In genomic region chr12:113248842-113249435, GRCh38 we compare ENCODE assay signal across 27 cellular contexts. TPM values are rescaled to one million over a fixed set of nuclear protein-coding genes. Genes with fewer than 3 reads are reported as not detected.
DNase-seq lines count a peak whose midpoint lies in the region; ATAC-seq and TF ChIP-seq lines count a peak whose summit lies in the region.
"Had no signal": no experiment of that assay in that cellular context is flagged by ENCODE, and none has a peak within 500 bp of the region (broad histone marks: within the 10 kb centered on the region; RNA-seq: fewer than 3 reads in every experiment).

No MANE protein-coding gene starts in this region.

- H3K27me3 ChIP-seq in spleen (replicated peaks in 1 of 7) = no peaks in the 10 kb centered on the region
- no peaks in the 10 kb centered on the region for H3K27me3 ChIP-seq in MM.1S (replicated peaks; ENCODE audit: insufficient read depth, low read length)
- H3K27me3 ChIP-seq: esophagus muscularis mucosa, gastroesophageal sphincter, upper lobe of left lung had no signal

- H3K27ac ChIP-seq in spleen (peak overlapping the region in 1 of 8 donors; percentile 77), MM.1S (ENCODE audit: low read length) (no peak overlapping the region)
- H3K27ac ChIP-seq: 22Rv1 had no signal

- H3K4me1 Mint-ChIP-seq in T-helper 17 cell = peaks cover 12% of the 10 kb centered on the region
- H3K4me1 Mint-ChIP-seq in mesothelial cell of epicardium = peaks cover 48% of the 10 kb centered on the region

- 93 to 96% (median 95%) methylated on average over 8 to 11 of the region's 11 CpGs for WGBS in spleen, 5 donors

- H3K36me3 ChIP-seq in spleen (peaks cover 0 to 84% (median 27%) of the 10 kb centered on the region in 6 donors), MM.1S (replicated peaks; ENCODE audit: insufficient read depth, low read length) (no peaks in the 10 kb centered on the region)

- intact Hi-C loops in spleen (cut with DNase I; ENCODE audit: low total_unique reads) = no loop called here

- H3K9ac ChIP-seq in MM.1S (ENCODE audit: low read length) = no peak overlapping the region

- DNase-seq in NCI-H2107 treated with DMSO at 0.1 percent for 48 hours (lab: John Stamatoyannopoulos, UW; ENCODE audit: unreplicated experiment) (peak; percentile 21), NCI-H2107 (lab: John Stamatoyannopoulos, UW) (no peak), T-helper 17 cell (no peak), mesothelial cell of epicardium (ENCODE audit: low spot score in 2 of 2, unreplicated experiment in 2 of 2) (no peak), spleen (peak; percentile 34), NCI-H1417 treated with DMSO at 0.1 percent for 48 hours (lab: John Stamatoyannopoulos, UW) (no peak), MM.1S (no peak)
- DNase-seq: activated CD4-positive, alpha-beta T cell treated with anti-CD3 and anti-CD28 coated beads for 36 hours; CD4-positive, alpha-beta memory T cell; DMS79; effector memory CD8-positive, alpha-beta T cell; KG1; mammary epithelial cell; MV-4-11; NCI-H187 treated with DMSO at 0.1 percent for 48 hours; NCI-H2227 treated with DMSO at 0.1 percent for 48 hours; NCI-H774; SHP77 treated with DMSO at 0.1 percent for 48 hours; stimulated activated CD4-positive, alpha-beta T cell treated with anti-CD3 and anti-CD28 coated beads, Interleukin-4, amount 100 ng/mL, for 1 hour; stimulated activated naive CD4-positive, alpha-beta T cell treated with Interleukin-2 at 50 U/mL for 16 hours; upper lobe of left lung had no signal

- H3K27me3 Mint-ChIP-seq in T-helper 17 cell (no peaks in the 10 kb centered on the region), mesothelial cell of epicardium (ENCODE audit: low read depth) (no peaks in the 10 kb centered on the region)
- H3K27me3 Mint-ChIP-seq: activated CD4-positive, alpha-beta T cell treated with anti-CD3 and anti-CD28 coated beads for 36 hours; CD4-positive, alpha-beta memory T cell; effector memory CD8-positive, alpha-beta T cell had no signal

- H3K36me3 Mint-ChIP-seq in T-helper 17 cell (ENCODE audit: low read depth) = peaks cover 3% of the 10 kb centered on the region
- H3K36me3 Mint-ChIP-seq in mesothelial cell of epicardium = peaks cover 14% of the 10 kb centered on the region

- H3K4me2 ChIP-seq in MM.1S (ENCODE audit: low read depth, low read length) = no peak overlapping the region
- H3K4me2 ChIP-seq: smooth muscle cell had no signal

- no peaks in the 10 kb centered on the region for H3K9me2 ChIP-seq in MM.1S (replicated peaks; ENCODE audit: insufficient read depth, low read length)

- H3K27ac Mint-ChIP-seq in T-helper 17 cell = peak overlapping the region; percentile 32
- peak overlapping the region; percentile 99 for H3K27ac Mint-ChIP-seq in mesothelial cell of epicardium
- H3K27ac Mint-ChIP-seq: activated CD4-positive, alpha-beta T cell treated with anti-CD3 and anti-CD28 coated beads for 36 hours had no signal

- no peak overlapping the region for H3K4me3 Mint-ChIP-seq in T-helper 17 cell
- H3K4me3 Mint-ChIP-seq in mesothelial cell of epicardium = no peak overlapping the region
- H3K4me3 Mint-ChIP-seq: activated CD4-positive, alpha-beta T cell treated with anti-CD3 and anti-CD28 coated beads for 36 hours; CD4-positive, alpha-beta memory T cell; effector memory CD8-positive, alpha-beta T cell had no signal

- H3K4me1 ChIP-seq in spleen (peaks cover 19 to 37% (median 30%) of the 10 kb centered on the region in 6 donors), MM.1S (ENCODE audit: low read length) (no peaks in the 10 kb centered on the region)

- TF ChIP-seq CTCF in mesothelial cell of epicardium (IDR thresholded peaks at IDR 0.05; ENCODE audit: unreplicated experiment) (no peak), spleen (IDR thresholded peaks at IDR 0.05 in 8 of 11, conservative IDR thresholded peaks at IDR 0.05 in 3 of 11) (no peak), MM.1S (IDR thresholded peaks at IDR 0.05; ENCODE audit: low read length) (no peak)

- H4K20me1 ChIP-seq in MM.1S (ENCODE audit: insufficient read depth, low read length) = no peaks in the 10 kb centered on the region

- no peak overlapping the region for H2AFZ ChIP-seq in MM.1S (ENCODE audit: low read length)

- ATAC-seq in T-helper 17 cell (no peak), HG03439 (IDR thresholded peaks at IDR 0.05; ENCODE audit: unreplicated experiment) (no peak)
- ATAC-seq: activated CD4-positive, alpha-beta T cell treated with anti-CD3 and anti-CD28 coated beads for 36 hours; activated naive CD4-positive, alpha-beta T cell treated with anti-CD3 and anti-CD28 coated beads, Interleukin-2, amount 50 U/mL, for 72 hours; effector memory CD8-positive, alpha-beta T cell; gastroesophageal sphincter had no signal

- no peaks in the 10 kb centered on the region for H3K79me2 ChIP-seq in MM.1S (ENCODE audit: low read length)

- no peaks in the 10 kb centered on the region for H3F3A ChIP-seq in MM.1S (ENCODE audit: insufficient read depth, low read length)

- H3K4me3 ChIP-seq in spleen = no peak overlapping the region
- H3K4me3 ChIP-seq in MM.1S (ENCODE audit: low read length) = no peak overlapping the region
- H3K4me3 ChIP-seq: esophagus muscularis mucosa, gastroesophageal sphincter, smooth muscle cell, upper lobe of left lung had no signal

- TF ChIP-seq POLR2A in spleen (IDR thresholded peaks at IDR 0.05) = no peak

- H3K9me3 ChIP-seq in T-helper 17 cell (ENCODE audit: control insufficient read depth, low read length, poor library complexity, severe bottlenecking) (no peaks in the 10 kb centered on the region), spleen (peaks cover 0 to 20% (median 16%) of the 10 kb centered on the region in 8 donors), MM.1S (replicated peaks; ENCODE audit: insufficient read depth, low read length) (no peaks in the 10 kb centered on the region)
- H3K9me3 ChIP-seq: upper lobe of left lung had no signal

- H3K9me3 Mint-ChIP-seq in mesothelial cell of epicardium = peaks cover 7% of the 10 kb centered on the region

RNA-seq across cellular contexts. Expression of gene TPCN1, which starts 27.7 kb away (rescaled TPM):
- total RNA-seq in T-helper 17 cell = 10 to 100 TPM; 39.9 to 59.0 TPM
- total RNA-seq in mesothelial cell of epicardium = 40.0 to 46.0 TPM (median 42.7 TPM) in 3 replicates
- total RNA-seq in spleen = 10 to 100 TPM; 44.6 to 90.1 (median 51.9) TPM
- polyA plus RNA-seq in spleen = 10 to 100 TPM; 15.5 to 28.9 (median 27.8) TPM

Comparison
In these comparisons a context has a peak if more than half of its experiments do, and no peak if none do; other contexts are left out.
1. DNase-seq: peak in NCI-H2107 treated with DMSO at 0.1 percent for 48 hours (single experiment) and spleen (single experiment); none in NCI-H2107 (single experiment), T-helper 17 cell (0 of 3), mesothelial cell of epicardium (0 of 2), NCI-H1417 treated with DMSO at 0.1 percent for 48 hours (single experiment) and MM.1S (single experiment).